24 cellular contexts compared by ENCODE assay signal in genomic region chr17:80433916-80434666, GRCh38. TPM values are rescaled to one million over a fixed set of nuclear protein-coding genes. Genes with fewer than 3 reads are reported as not detected.
"Had no signal": no experiment of that assay in that cellular context is flagged by ENCODE, and none has a peak within 500 bp of the region (broad histone marks: within the 10 kb centered on the region; RNA-seq: fewer than 3 reads in every experiment).

No MANE protein-coding gene starts in this region.

- ATAC-seq: naive thymus-derived CD8-positive, alpha-beta T cell; pancreas; psoas muscle; right cardiac atrium; right lobe of liver; stimulated activated effector memory CD8-positive, alpha-beta T cell treated with anti-CD3 and anti-CD28 coated beads, Interleukin-12 subunit alpha, Interleukin-12 subunit beta, amount 100 ng/mL, for 72 hours; stimulated activated naive CD8-positive, alpha-beta T cell treated with anti-CD3 and anti-CD28 coated beads, Interleukin-15, amount 100 ng/mL, for 72 hours; stimulated activated naive CD8-positive, alpha-beta T cell treated with anti-CD3 and anti-CD28 coated beads, Interleukin-15, Interleukin-2, amounts not matched to agents 100 U/mL and 50 U/mL, for 24 hours had no signal

- H3K27me3 ChIP-seq: neutrophil, pancreas, right lobe of liver, sigmoid colon, suprapubic skin, testis, tibial artery, transverse colon, vagina had no signal

- H3K27ac ChIP-seq: neutrophil, pancreas, psoas muscle, right lobe of liver, sigmoid colon, suprapubic skin, testis, tibial artery, transverse colon, vagina had no signal

- H3K9me3 ChIP-seq: neutrophil, pancreas, psoas muscle, right lobe of liver, sigmoid colon, suprapubic skin, testis, tibial artery, transverse colon, vagina had no signal

- H3K36me3 ChIP-seq: neutrophil, pancreas, right lobe of liver, transverse colon, vagina had no signal

- DNase-seq: naive thymus-derived CD8-positive, alpha-beta T cell; nephron progenitor cell; nucleus accumbens; pancreas; sigmoid colon; small intestine; stimulated activated CD4-positive, alpha-beta T cell treated with anti-CD3 and anti-CD28 coated beads, Interleukin-15, amount 100 ng/mL, for 24 hours; stimulated activated CD4-positive, alpha-beta T cell treated with anti-CD3 and anti-CD28 coated beads, Interleukin-2, amount 100 ng/mL, for 24 hours; stimulated activated CD4-positive, alpha-beta T cell treated with anti-CD3 and anti-CD28 coated beads, Interleukin-2, amount 100 ng/mL, for 48 hours; stimulated activated CD4-positive, alpha-beta T cell treated with anti-CD3 and anti-CD28 coated beads, Interleukin-4, amount 100 ng/mL, for 24 hours; stimulated activated naive CD4-positive, alpha-beta T cell; stimulated activated naive CD8-positive, alpha-beta T cell treated with anti-CD3 and anti-CD28 coated beads, Interleukin-15, amount 100 ng/mL, for 72 hours; stimulated activated naive CD8-positive, alpha-beta T cell treated with anti-CD3 and anti-CD28 coated beads, Interleukin-15, Interleukin-2, amounts not matched to agents 100 U/mL and 50 U/mL, for 24 hours; testis; tibial artery; transverse colon had no signal

- H3K4me3 ChIP-seq: pancreas, psoas muscle, right lobe of liver, sigmoid colon, suprapubic skin, testis, tibial artery, transverse colon, vagina had no signal

- H3K4me1 ChIP-seq: pancreas, psoas muscle, right lobe of liver, sigmoid colon, suprapubic skin, testis, tibial artery, transverse colon, vagina had no signal

RNA-seq across cellular contexts. Expression of gene NPTX1, which starts 42.3 kb away (rescaled TPM):
- total RNA-seq: naive thymus-derived CD8-positive, alpha-beta T cell; renal cortical epithelial cell; right cardiac atrium had no signal
